ENCODE assay signal across 1 cellular context in the genomic region with DNA sequence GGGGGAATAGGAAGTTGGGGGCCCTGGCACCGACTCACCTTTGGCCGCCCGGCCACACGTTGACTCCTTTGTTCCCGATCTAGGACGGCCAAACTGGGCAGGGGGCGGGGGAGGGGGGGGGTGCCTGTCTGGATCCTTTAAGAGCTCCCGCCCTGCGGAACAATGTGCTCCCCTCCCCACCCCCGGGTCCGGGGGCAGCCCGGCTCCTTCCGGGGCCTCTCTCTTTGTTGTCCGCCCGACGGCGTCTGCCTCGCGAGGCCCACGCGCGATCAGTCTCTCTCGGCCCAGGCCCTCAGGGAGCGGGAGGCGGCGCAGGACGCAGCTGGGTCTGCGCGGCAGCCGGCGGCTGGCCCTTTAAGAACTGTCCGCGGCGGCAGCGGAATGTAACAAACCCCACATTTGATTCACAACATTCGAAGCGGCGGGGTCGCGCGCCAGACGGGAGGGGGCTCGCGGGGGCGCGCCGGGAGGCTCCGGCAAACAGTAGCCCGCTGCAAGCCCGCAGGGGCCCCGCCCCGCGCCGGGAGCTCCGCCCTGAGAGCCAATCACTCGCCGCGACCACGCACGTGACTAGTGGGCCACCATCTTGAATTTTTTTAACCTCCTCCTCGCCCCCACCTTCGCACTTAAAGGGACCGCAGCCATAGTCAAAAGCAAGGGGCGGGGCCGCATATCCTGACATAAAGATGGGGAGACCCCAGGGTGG.
TF ChIP-seq lines count a peak whose summit lies in the region.

A gene (minus strand): TSS at position 501 of the 706 bp plus-strand sequence. CDS start 4,930 bp downstream, outside the sequence.

TF ChIP-seq in SK-N-SH, 30 proteins besides CTCF, POLR2A, EP300 and RAD21 (continued from another document):
- TF ChIP-seq, protein P1, sequence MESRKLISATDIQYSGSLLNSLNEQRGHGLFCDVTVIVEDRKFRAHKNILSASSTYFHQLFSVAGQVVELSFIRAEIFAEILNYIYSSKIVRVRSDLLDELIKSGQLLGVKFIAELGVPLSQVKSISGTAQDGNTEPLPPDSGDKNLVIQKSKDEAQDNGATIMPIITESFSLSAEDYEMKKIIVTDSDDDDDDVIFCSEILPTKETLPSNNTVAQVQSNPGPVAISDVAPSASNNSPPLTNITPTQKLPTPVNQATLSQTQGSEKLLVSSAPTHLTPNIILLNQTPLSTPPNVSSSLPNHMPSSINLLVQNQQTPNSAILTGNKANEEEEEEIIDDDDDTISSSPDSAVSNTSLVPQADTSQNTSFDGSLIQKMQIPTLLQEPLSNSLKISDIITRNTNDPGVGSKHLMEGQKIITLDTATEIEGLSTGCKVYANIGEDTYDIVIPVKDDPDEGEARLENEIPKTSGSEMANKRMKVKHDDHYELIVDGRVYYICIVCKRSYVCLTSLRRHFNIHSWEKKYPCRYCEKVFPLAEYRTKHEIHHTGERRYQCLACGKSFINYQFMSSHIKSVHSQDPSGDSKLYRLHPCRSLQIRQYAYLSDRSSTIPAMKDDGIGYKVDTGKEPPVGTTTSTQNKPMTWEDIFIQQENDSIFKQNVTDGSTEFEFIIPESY (IDR thresholded peaks at IDR 0.05; ENCODE audit: borderline replicate concordance, low read depth): 0 out of 2 replicates have a peak, but pooled peaks have one; percentile 60
- TF ChIP-seq MXI1 (IDR thresholded peaks at IDR 0.05; ENCODE audit: low read depth, low read length) (no peak), SMC3 (IDR thresholded peaks at IDR 0.05; ENCODE audit: low read depth, low read length) (no peak), JUND (IDR thresholded peaks at IDR 0.05) (no peak), POLR2AphosphoS5 (IDR thresholded peaks at IDR 0.05; ENCODE audit: low read depth, low read length) (no peak), FOXM1 (IDR thresholded peaks at IDR 0.05; ENCODE audit: low read depth) (no peak), NRF1 (IDR thresholded peaks at IDR 0.05; ENCODE audit: low read depth, low read length) (no peak)
- TF ChIP-seq, protein P2, sequence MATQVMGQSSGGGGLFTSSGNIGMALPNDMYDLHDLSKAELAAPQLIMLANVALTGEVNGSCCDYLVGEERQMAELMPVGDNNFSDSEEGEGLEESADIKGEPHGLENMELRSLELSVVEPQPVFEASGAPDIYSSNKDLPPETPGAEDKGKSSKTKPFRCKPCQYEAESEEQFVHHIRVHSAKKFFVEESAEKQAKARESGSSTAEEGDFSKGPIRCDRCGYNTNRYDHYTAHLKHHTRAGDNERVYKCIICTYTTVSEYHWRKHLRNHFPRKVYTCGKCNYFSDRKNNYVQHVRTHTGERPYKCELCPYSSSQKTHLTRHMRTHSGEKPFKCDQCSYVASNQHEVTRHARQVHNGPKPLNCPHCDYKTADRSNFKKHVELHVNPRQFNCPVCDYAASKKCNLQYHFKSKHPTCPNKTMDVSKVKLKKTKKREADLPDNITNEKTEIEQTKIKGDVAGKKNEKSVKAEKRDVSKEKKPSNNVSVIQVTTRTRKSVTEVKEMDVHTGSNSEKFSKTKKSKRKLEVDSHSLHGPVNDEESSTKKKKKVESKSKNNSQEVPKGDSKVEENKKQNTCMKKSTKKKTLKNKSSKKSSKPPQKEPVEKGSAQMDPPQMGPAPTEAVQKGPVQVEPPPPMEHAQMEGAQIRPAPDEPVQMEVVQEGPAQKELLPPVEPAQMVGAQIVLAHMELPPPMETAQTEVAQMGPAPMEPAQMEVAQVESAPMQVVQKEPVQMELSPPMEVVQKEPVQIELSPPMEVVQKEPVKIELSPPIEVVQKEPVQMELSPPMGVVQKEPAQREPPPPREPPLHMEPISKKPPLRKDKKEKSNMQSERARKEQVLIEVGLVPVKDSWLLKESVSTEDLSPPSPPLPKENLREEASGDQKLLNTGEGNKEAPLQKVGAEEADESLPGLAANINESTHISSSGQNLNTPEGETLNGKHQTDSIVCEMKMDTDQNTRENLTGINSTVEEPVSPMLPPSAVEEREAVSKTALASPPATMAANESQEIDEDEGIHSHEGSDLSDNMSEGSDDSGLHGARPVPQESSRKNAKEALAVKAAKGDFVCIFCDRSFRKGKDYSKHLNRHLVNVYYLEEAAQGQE (IDR thresholded peaks at IDR 0.05; ENCODE audit: low read depth, low read length): peak; percentile 73
